8 cellular contexts compared by ENCODE assay signal in the genomic region with DNA sequence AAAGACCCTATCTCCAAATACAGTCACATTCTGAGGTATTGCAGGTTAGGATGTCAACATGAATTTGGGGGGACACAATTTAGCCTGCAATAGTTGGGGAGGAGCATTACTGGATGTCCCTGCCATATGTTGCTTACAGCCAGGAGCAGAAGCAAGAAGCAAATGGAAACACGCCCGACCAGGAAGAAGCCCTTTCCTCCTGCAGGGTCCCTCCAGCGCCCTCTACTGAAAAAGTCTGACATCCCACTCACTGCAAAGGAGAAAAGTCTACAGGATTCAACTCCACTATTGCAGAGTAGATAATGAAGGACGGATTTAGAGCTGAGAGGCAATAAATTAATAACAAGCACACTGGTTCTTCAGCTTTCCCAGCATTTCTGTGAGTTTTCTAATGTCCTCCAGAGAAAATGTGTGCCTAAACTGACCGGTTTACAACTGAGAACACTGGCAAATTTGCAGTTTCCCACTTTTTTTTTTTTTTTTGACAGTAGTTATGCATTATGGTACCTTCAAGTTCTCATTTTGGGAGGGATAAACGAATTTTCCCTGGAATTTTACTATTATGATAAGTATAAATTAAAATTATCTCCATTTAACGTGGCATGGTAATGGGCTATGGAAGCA. TPM values are rescaled to one million over a fixed set of nuclear protein-coding genes. Genes with fewer than 3 reads are reported as not detected.
A peak's percentile ranks its signal among the peaks of the same experiment; 100 is the strongest.
DNase-seq lines count a peak whose midpoint lies in the region; ATAC-seq and TF ChIP-seq lines count a peak whose summit lies in the region.

No MANE protein-coding gene starts in this region.

- TF ChIP-seq CTCF in GM20000 (IDR thresholded peaks at IDR 0.05; ENCODE audit: extremely low read depth, missing control alignments) (peak; percentile 63), spleen (IDR thresholded peaks at IDR 0.05 in 8 of 11, conservative IDR thresholded peaks at IDR 0.05 in 3 of 11) (peak; percentile 56 to 86 (median 79))

- intact Hi-C loops in head of caudate nucleus (cut with DNase I) = no loop called here
- intact Hi-C loops in spleen (cut with DNase I; ENCODE audit: low total_unique reads) = no loop called here

- no peak overlapping the region for H3K4me3 Mint-ChIP-seq in CD4-positive, CD25-positive, alpha-beta regulatory T cell

- H3K36me3 Mint-ChIP-seq in CD4-positive, CD25-positive, alpha-beta regulatory T cell = peaks cover 5% of the 10 kb centered on the region

- no peak overlapping the region for H3K27ac ChIP-seq in CD4-positive, CD25-positive, alpha-beta regulatory T cell (ENCODE audit: insufficient read depth, low read length, poor library complexity, severe bottlenecking)
- H3K27ac ChIP-seq in spleen = peak overlapping the region in 3 of 8 donors; percentile 37 to 62 (median 41)

- peak; percentile 74 to 79 for ATAC-seq in CD4-positive, CD25-positive, alpha-beta regulatory T cell (ENCODE audit: low read depth in 2 of 2)
- no peak for ATAC-seq in GM18858 (IDR thresholded peaks at IDR 0.05; ENCODE audit: unreplicated experiment)

- H3K36me3 ChIP-seq in CD4-positive, CD25-positive, alpha-beta regulatory T cell (ENCODE audit: control insufficient read depth, insufficient read depth, low read length) = no peaks in the 10 kb centered on the region
- no peaks in the 10 kb centered on the region for H3K36me3 ChIP-seq in MG63
- peaks cover 0 to 2% (median 0%) of the 10 kb centered on the region in 6 donors for H3K36me3 ChIP-seq in spleen

- H3K4me1 ChIP-seq in CD4-positive, CD25-positive, alpha-beta regulatory T cell (ENCODE audit: control insufficient read depth, insufficient read depth, low read length, poor library complexity, severe bottlenecking) = peaks cover 11% of the 10 kb centered on the region
- peaks cover 19 to 71% (median 40%) of the 10 kb centered on the region in 6 donors for H3K4me1 ChIP-seq in spleen

- 27 to 30% (median 29%) methylated on average over 7 of the region's 7 CpGs for WGBS in spleen, 5 donors

- H3K27me3 Mint-ChIP-seq in CD4-positive, CD25-positive, alpha-beta regulatory T cell = peaks cover 16% of the 10 kb centered on the region

- no peak for TF ChIP-seq POLR2A in spleen (IDR thresholded peaks at IDR 0.05)

- H3K4me1 Mint-ChIP-seq in CD4-positive, CD25-positive, alpha-beta regulatory T cell = peaks cover 5 to 22% (median 11%) of the 10 kb centered on the region in 4 donors

- peaks cover 0 to 1% (median 0%) of the 10 kb centered on the region in 7 donors for H3K9me3 Mint-ChIP-seq in CD4-positive, CD25-positive, alpha-beta regulatory T cell

- no peak overlapping the region for H3K4me3 ChIP-seq in CD4-positive, CD25-positive, alpha-beta regulatory T cell (ENCODE audit: low read depth, low read length)
- H3K4me3 ChIP-seq in MG63 (no peak overlapping the region), spleen (no peak overlapping the region)

- no peaks in the 10 kb centered on the region for H3K9me3 ChIP-seq in CD4-positive, CD25-positive, alpha-beta regulatory T cell (ENCODE audit: control insufficient read depth in 2 of 2, low read length in 2 of 2)
- H3K9me3 ChIP-seq in MG63 = no peaks in the 10 kb centered on the region
- no peaks in the 10 kb centered on the region for H3K9me3 ChIP-seq in spleen

- peak; percentile 51 to 84 (median 76) for DNase-seq in CD4-positive, CD25-positive, alpha-beta regulatory T cell
- DNase-seq in GM20000 (ENCODE audit: low spot score) (peak; percentile 56), MG63 (peak; percentile 55), SIG-M5 (lab: John Stamatoyannopoulos, UW) (peak; percentile 19), head of caudate nucleus (peak in 35 of 42 donors; percentile 25 to 80 (median 51)), spleen (peak; percentile 83)
- DNase-seq in activated T-helper 9 cell treated with anti-CD3 and anti-CD28 coated beads, Interleukin-2, amount 50 U/mL, for 16 hours (ENCODE audit: low read depth) = peak; percentile 33

- no peaks in the 10 kb centered on the region for H3K27me3 ChIP-seq in CD4-positive, CD25-positive, alpha-beta regulatory T cell (ENCODE audit: control insufficient read depth, insufficient read depth, low read length)
- H3K27me3 ChIP-seq in MG63 = no peaks in the 10 kb centered on the region
- H3K27me3 ChIP-seq in spleen (replicated peaks in 1 of 7) = no peaks in the 10 kb centered on the region

- H3K27ac Mint-ChIP-seq in CD4-positive, CD25-positive, alpha-beta regulatory T cell = peak overlapping the region; percentile 56 to 74 (median 74)

RNA-seq across cellular contexts. Expression of a gene that starts 31.7 kb away (rescaled TPM):
- total RNA-seq in CD4-positive, CD25-positive, alpha-beta regulatory T cell = 3.9 TPM
- polyA plus RNA-seq in CD4-positive, CD25-positive, alpha-beta regulatory T cell = 1 to 10 TPM; 5.8 to 8.8 (median 8.1) TPM
- total RNA-seq in MG63 (2014; rRNA removed; shearing (Covaris generic); ENCODE audit: low replicate concordance) = 21.8 and 34.9 TPM in 2 replicates
- 10 to 100 TPM; 16.2 to 26.9 (median 24.1) TPM for total RNA-seq in spleen
- 1 to 10 TPM; 5.4 to 9.1 (median 8.2) TPM for polyA plus RNA-seq in spleen

Comparison
In these comparisons a context has a peak if more than half of its experiments do, and no peak if none do; other contexts are left out.
1. DNase-seq: peak in every context shown above with its lines; median percentile 83 in spleen; 76 in CD4-positive, CD25-positive, alpha-beta regulatory T cell; 56 in GM20000; 55 in MG63; 51 in head of caudate nucleus; 33 in activated T-helper 9 cell treated with anti-CD3 and anti-CD28 coated beads, Interleukin-2, amount 50 U/mL, for 16 hours; 19 in SIG-M5.